Comparison of ENCODE assay signal across 9 cellular contexts in genomic region chr1:44707959-44708831, GRCh38. TPM values are rescaled to one million over a fixed set of nuclear protein-coding genes. Genes with fewer than 3 reads are reported as not detected.
DNase-seq lines count a peak whose midpoint lies in the region; ATAC-seq, FAIRE-seq and TF ChIP-seq lines count a peak whose summit lies in the region.
"Had no signal": no experiment of that assay in that cellular context is flagged by ENCODE, and none has a peak within 500 bp of the region (broad histone marks: within the 10 kb centered on the region; RNA-seq: fewer than 3 reads in every experiment).

No MANE protein-coding gene starts in this region.

- BruUV-seq in HepG2 (replicated peaks; lab: Mats Ljungman, UMichigan) = no TSS peak

- peak; percentile 60 to 69 for DNase-seq in AML-193 (lab: John Stamatoyannopoulos, UW)
- peak; percentile 58 for DNase-seq in GM13976 (ENCODE audit: low spot score)
- DNase-seq in RPMI8226 = peak; percentile 77
- peak; percentile 16 for DNase-seq in cerebellar cortex (ENCODE audit: low spot score)
- peak; percentile 54 for DNase-seq in HepG2 (ENCODE audit: low spot score)
- no peak for DNase-seq in aorta
- no peak for DNase-seq in NCI-H226

- H3K27me3 ChIP-seq in HepG2 (ENCODE audit: control insufficient read depth in 1 of 2, insufficient read depth in 2 of 2, low read length in 2 of 2) = no peaks in the 10 kb centered on the region; a peak in 1 of 5 replicates
- H3K27me3 ChIP-seq in aorta (ENCODE audit: control insufficient read depth in 1 of 2, insufficient read depth in 2 of 2, low read length in 1 of 2) = peaks cover 0 to 2% of the 10 kb centered on the region in 2 donors

- no peaks in the 10 kb centered on the region for H3K36me3 ChIP-seq in HepG2 (replicated peaks in 1 of 2; ENCODE audit: control insufficient read depth in 1 of 2, insufficient read depth in 2 of 2, low read length in 2 of 2)
- no peaks in the 10 kb centered on the region for H3K36me3 ChIP-seq in aorta (ENCODE audit: control insufficient read depth in 1 of 2, insufficient read depth in 2 of 2, low read length in 1 of 2)

- ATAC-seq in HepG2 = peak; percentile 84
- ATAC-seq in aorta (ENCODE audit: low FRiP score) = peak; percentile 73
- no peak for ATAC-seq in HG03135 (IDR thresholded peaks at IDR 0.05; ENCODE audit: unreplicated experiment)

- peak; percentile 60 for TF ChIP-seq CTCF in GM13976 (IDR thresholded peaks at IDR 0.05; ENCODE audit: borderline replicate concordance, control extremely low read depth, extremely low read depth, insufficient read depth, missing control alignments)
- TF ChIP-seq CTCF in HepG2 (CRISPR knock-in tag; IDR thresholded peaks at IDR 0.05) = peak; percentile 70

- CTCF ChIA-PET in HepG2 (lab: Yijun Ruan, JAX; ENCODE audit: low intra/inter-chr PET ratio, low total read pairs) = interaction anchor here (1.2 kb wide), 1 partner anchor 53 kb away, joined by 7 read pairs; no protein-coding TSS in a partner anchor

- H3K4me1 ChIP-seq in HepG2 (ENCODE audit: insufficient read depth, low read length) (peaks cover 59% of the 10 kb centered on the region), aorta (ENCODE audit: control insufficient read depth in 1 of 2, insufficient read depth in 2 of 2, low read length in 2 of 2) (no peaks in the 10 kb centered on the region)

- peak overlapping the region in 2 of 3 experiments; percentile 27 to 37; a peak in 3 of 6 replicates for H3K4me3 ChIP-seq in HepG2 (replicated peaks in 1 of 3; ENCODE audit: insufficient read depth in 1 of 3, low read depth in 2 of 3, low read length in 3 of 3)
- H3K4me3 ChIP-seq in aorta (ENCODE audit: low read length in 2 of 2) = no peak overlapping the region

- 3% methylated on average over 15 of the region's 15 CpGs for WGBS in HepG2 (ENCODE audit: low lambda C conversion rate)
- WGBS in aorta, 2 donors = 33 to 36% methylated on average over 15 of the region's 15 CpGs

- in situ Hi-C loops in GM13976 (cut with MboI; ENCODE audit: low sequenced_read_pairs, unreplicated experiment) (no loop called here), HepG2 (cut with HindIII; ENCODE audit: extremely low pct_ligation_motif_present, low pct_unique_long_range_greater_than_20kb) (no loop called here)

- no peaks in the 10 kb centered on the region for H4K20me1 ChIP-seq in HepG2 (ENCODE audit: insufficient read depth, low read length)

- no peak overlapping the region for H2AFZ ChIP-seq in HepG2 (ENCODE audit: low read length)

- FAIRE-seq in HepG2 (lab: Jason Lieb, UNC) = peak; percentile 91

- no peak for TF ChIP-seq POLR2A in HepG2 (IDR thresholded peaks at IDR 0.05; ENCODE audit: insufficient read depth in 1 of 2, low read depth in 2 of 2, low read length in 2 of 2)

- no peak overlapping the region for H3K9ac ChIP-seq in HepG2 (ENCODE audit: insufficient read depth, low read depth, low read length)

- H3K79me2 ChIP-seq in HepG2 (ENCODE audit: insufficient read depth, low read length) = no peaks in the 10 kb centered on the region

- POLR2A ChIA-PET in HepG2 (lab: Yijun Ruan, JAX) = interaction anchor here (0.7 to 2.1 kb wide), 5 partner anchors 9 to 34 kb away, joined by 3 to 19 read pairs (median 4); partner anchors contain the start of genes ARMH1, RNU5D-1 and TMEM53

- peak; percentile 13; the same call in 1 of the 2 replicates for TF ChIP-seq RAD21 in HepG2 (CRISPR knock-in tag; IDR thresholded peaks at IDR 0.05)

- H3K4me2 ChIP-seq in HepG2 (ENCODE audit: low read depth, low read length) = peak overlapping the region; percentile 85

- H3K27ac ChIP-seq in HepG2 (ENCODE audit: extremely low read length, insufficient read depth, low read length) (peak overlapping the region; percentile 20), aorta (ENCODE audit: low read depth in 1 of 2, low read length in 2 of 2) (no peak overlapping the region)

- peak in 1 of 2 experiments; percentile 60; a peak in 2 of 4 replicates for TF ChIP-seq EP300 in HepG2 (IDR thresholded peaks at IDR 0.05; ENCODE audit: low read depth in 2 of 2, low read length in 2 of 2)
- no peak for TF ChIP-seq EP300 in HepG2 (CRISPR knock-in tag; IDR thresholded peaks at IDR 0.05; ENCODE audit: borderline replicate concordance)

- H3K9me3 ChIP-seq in HepG2 (ENCODE audit: low read length) = no peaks in the 10 kb centered on the region
- H3K9me3 ChIP-seq in aorta (ENCODE audit: control insufficient read depth, low read length) = no peaks in the 10 kb centered on the region

- intact Hi-C loops in HepG2 (cut with micrococcal nuclease; ENCODE audit: unreplicated experiment) (loop anchor here (5.0 kb wide), 1 partner anchor 56 kb away; no protein-coding TSS in a partner anchor), aorta (cut with DNase I) (no loop called here)

RNA-seq across cellular contexts. Expression of gene RNU5D-1, which starts 22.8 kb away (rescaled TPM):
- total RNA-seq in HepG2 (2016; rRNA removed; fragmentation: Illumina TruSeq; extraction: Trizol) = 165 TPM in 1 of 2 replicates, not detected in the other
- 252 and 278 TPM in 2 replicates for total RNA-seq in HepG2 (2016; cell fraction: cytosol; rRNA removed; fragmentation: Illumina TruSeq; extraction: Trizol; ENCODE audit: low read depth)
- 103 and 268 TPM in 2 replicates for total RNA-seq in HepG2 (2016; cell fraction: insoluble cytoplasmic fraction; rRNA removed; fragmentation: Illumina TruSeq; extraction: Trizol)
- 148 TPM in 1 of 2 replicates, not detected in the other for total RNA-seq in HepG2 (2016; cell fraction: membrane; rRNA removed; fragmentation: Illumina TruSeq; extraction: Trizol)
- 2,234 and 2,499 TPM in 2 replicates for total RNA-seq in HepG2 (2016; cell fraction: nucleus; rRNA removed; fragmentation: Illumina TruSeq; extraction: Trizol)
- not detected in 2 replicates for polyA plus RNA-seq in HepG2 (2011; rRNA removed)
- not detected in 2 replicates for polyA plus RNA-seq in HepG2 (2011; cell fraction: cytosol; rRNA removed)
- polyA plus RNA-seq in HepG2 (2011; cell fraction: nucleus; rRNA removed) = under 0.01 TPM in 1 of 2 replicates, not detected in the other
- not detected in 2 replicates for polyA plus RNA-seq in HepG2 (2012)
- not detected in 2 replicates for polyA plus RNA-seq in HepG2 (2016; cell fraction: cytosol; fragmentation: Illumina TruSeq; extraction: Trizol; ENCODE audit: low read depth)
- not detected in 2 replicates for polyA plus RNA-seq in HepG2 (2016; cell fraction: insoluble cytoplasmic fraction; fragmentation: Illumina TruSeq; extraction: Trizol; ENCODE audit: low read depth)
- not detected in 2 replicates for polyA plus RNA-seq in HepG2 (2016; cell fraction: membrane; fragmentation: Illumina TruSeq; extraction: Trizol; ENCODE audit: low read depth)
- polyA plus RNA-seq in HepG2 (2016; cell fraction: nucleus; fragmentation: Illumina TruSeq; extraction: Trizol; ENCODE audit: insufficient read depth, low read depth) = not detected in 2 replicates
- polyA minus RNA-seq in HepG2 (2011; rRNA and poly(A)+ RNA removed; ENCODE audit: low replicate concordance) = under 0.01 TPM in 2 replicates
- 1,580 and 1,780 TPM in 2 replicates for polyA minus RNA-seq in HepG2 (2011; cell fraction: cytosol; rRNA and poly(A)+ RNA removed)
- polyA minus RNA-seq in HepG2 (2011; cell fraction: nucleus; rRNA and poly(A)+ RNA removed) = under 0.01 TPM in 2 replicates
- total RNA-seq in aorta = not detected
- polyA plus RNA-seq in aorta = not detected
- total RNA-seq: pulmonary artery endothelial cell had no signal

RNA-seq across cellular contexts. Expression of gene KIF2C, which starts 31.4 kb away (rescaled TPM):
- 53.7 and 72.9 TPM in 2 replicates for total RNA-seq in HepG2 (2016; rRNA removed; fragmentation: Illumina TruSeq; extraction: Trizol)
- total RNA-seq in HepG2 (2016; cell fraction: cytosol; rRNA removed; fragmentation: Illumina TruSeq; extraction: Trizol; ENCODE audit: low read depth) = 9.7 and 10.2 TPM in 2 replicates
- total RNA-seq in HepG2 (2016; cell fraction: insoluble cytoplasmic fraction; rRNA removed; fragmentation: Illumina TruSeq; extraction: Trizol) = 54.6 and 71.7 TPM in 2 replicates
- total RNA-seq in HepG2 (2016; cell fraction: membrane; rRNA removed; fragmentation: Illumina TruSeq; extraction: Trizol) = 15.0 and 17.3 TPM in 2 replicates
- total RNA-seq in HepG2 (2016; cell fraction: nucleus; rRNA removed; fragmentation: Illumina TruSeq; extraction: Trizol) = 38.6 and 44.7 TPM in 2 replicates
- 18.7 and 29.7 TPM in 2 replicates for polyA plus RNA-seq in HepG2 (2011; rRNA removed)
- polyA plus RNA-seq in HepG2 (2011; cell fraction: cytosol; rRNA removed) = 19.6 and 27.5 TPM in 2 replicates
- polyA plus RNA-seq in HepG2 (2011; cell fraction: nucleus; rRNA removed) = 24.9 and 38.1 TPM in 2 replicates
- polyA plus RNA-seq in HepG2 (2012) = 10.5 and 22.4 TPM in 2 replicates
- 4.1 and 4.3 TPM in 2 replicates for polyA plus RNA-seq in HepG2 (2016; cell fraction: cytosol; fragmentation: Illumina TruSeq; extraction: Trizol; ENCODE audit: low read depth)
- 53.4 and 53.6 TPM in 2 replicates for polyA plus RNA-seq in HepG2 (2016; cell fraction: insoluble cytoplasmic fraction; fragmentation: Illumina TruSeq; extraction: Trizol; ENCODE audit: low read depth)
- polyA plus RNA-seq in HepG2 (2016; cell fraction: membrane; fragmentation: Illumina TruSeq; extraction: Trizol; ENCODE audit: low read depth) = 7.5 and 8.7 TPM in 2 replicates
- 60.0 and 62.0 TPM in 2 replicates for polyA plus RNA-seq in HepG2 (2016; cell fraction: nucleus; fragmentation: Illumina TruSeq; extraction: Trizol; ENCODE audit: insufficient read depth, low read depth)
- polyA minus RNA-seq in HepG2 (2011; rRNA and poly(A)+ RNA removed; ENCODE audit: low replicate concordance) = 31.3 and 83.4 TPM in 2 replicates
- polyA minus RNA-seq in HepG2 (2011; cell fraction: cytosol; rRNA and poly(A)+ RNA removed) = 16.1 and 23.2 TPM in 2 replicates
- polyA minus RNA-seq in HepG2 (2011; cell fraction: nucleus; rRNA and poly(A)+ RNA removed) = 17.5 and 27.9 TPM in 2 replicates
- total RNA-seq in aorta = 1 to 10 TPM in 1 of 2 donors, under 1 TPM in 1; 0.84 to 3.5 TPM
- polyA plus RNA-seq in aorta = 1 to 10 TPM in 1 of 2 donors, under 1 TPM in 1; 0.75 to 2.3 TPM

RNA-seq across cellular contexts. Expression of gene ARMH1, which starts 33.7 kb away (rescaled TPM):
- total RNA-seq in HepG2 (2016; rRNA removed; fragmentation: Illumina TruSeq; extraction: Trizol) (not detected in 2 replicates), aorta (1 to 10 TPM; 1.5 to 6.7 TPM)
- not detected in 2 replicates for total RNA-seq in HepG2 (2016; cell fraction: cytosol; rRNA removed; fragmentation: Illumina TruSeq; extraction: Trizol; ENCODE audit: low read depth)
- total RNA-seq in HepG2 (2016; cell fraction: insoluble cytoplasmic fraction; rRNA removed; fragmentation: Illumina TruSeq; extraction: Trizol) = 0.35 TPM in 1 of 2 replicates, not detected in the other
- not detected in 2 replicates for total RNA-seq in HepG2 (2016; cell fraction: membrane; rRNA removed; fragmentation: Illumina TruSeq; extraction: Trizol)
- not detected in 2 replicates for total RNA-seq in HepG2 (2016; cell fraction: nucleus; rRNA removed; fragmentation: Illumina TruSeq; extraction: Trizol)
- polyA plus RNA-seq in HepG2 (2011; rRNA removed) (0.69 and 1.1 TPM in 2 replicates), aorta (1 to 10 TPM in 1 of 2 donors, under 1 TPM in 1; 0.63 to 2.0 TPM)
- polyA plus RNA-seq in HepG2 (2011; cell fraction: cytosol; rRNA removed) = 0.37 and 0.52 TPM in 2 replicates
- polyA plus RNA-seq in HepG2 (2011; cell fraction: nucleus; rRNA removed) = 5.8 and 7.5 TPM in 2 replicates
- polyA plus RNA-seq in HepG2 (2012) = 0.35 and 1.7 TPM in 2 replicates
- not detected in 2 replicates for polyA plus RNA-seq in HepG2 (2016; cell fraction: cytosol; fragmentation: Illumina TruSeq; extraction: Trizol; ENCODE audit: low read depth)
- not detected in 2 replicates for polyA plus RNA-seq in HepG2 (2016; cell fraction: insoluble cytoplasmic fraction; fragmentation: Illumina TruSeq; extraction: Trizol; ENCODE audit: low read depth)
- polyA plus RNA-seq in HepG2 (2016; cell fraction: membrane; fragmentation: Illumina TruSeq; extraction: Trizol; ENCODE audit: low read depth) = not detected in 2 replicates
- polyA plus RNA-seq in HepG2 (2016; cell fraction: nucleus; fragmentation: Illumina TruSeq; extraction: Trizol; ENCODE audit: insufficient read depth, low read depth) = not detected in 2 replicates
- 2.2 TPM in 1 of 2 replicates, not detected in the other for polyA minus RNA-seq in HepG2 (2011; rRNA and poly(A)+ RNA removed; ENCODE audit: low replicate concordance)
- not detected in 2 replicates for polyA minus RNA-seq in HepG2 (2011; cell fraction: cytosol; rRNA and poly(A)+ RNA removed)
- 1.7 TPM in 1 of 2 replicates, not detected in the other for polyA minus RNA-seq in HepG2 (2011; cell fraction: nucleus; rRNA and poly(A)+ RNA removed)
- total RNA-seq: pulmonary artery endothelial cell had no signal

RNA-seq across cellular contexts. Expression of gene TMEM53, which starts 33.9 kb away (rescaled TPM):
- total RNA-seq in HepG2 (2016; rRNA removed; fragmentation: Illumina TruSeq; extraction: Trizol) (12.6 and 13.8 TPM in 2 replicates), aorta (1 to 10 TPM; 5.4 to 6.6 TPM)
- 9.7 and 10.8 TPM in 2 replicates for total RNA-seq in HepG2 (2016; cell fraction: cytosol; rRNA removed; fragmentation: Illumina TruSeq; extraction: Trizol; ENCODE audit: low read depth)
- total RNA-seq in HepG2 (2016; cell fraction: insoluble cytoplasmic fraction; rRNA removed; fragmentation: Illumina TruSeq; extraction: Trizol) = 11.0 and 12.5 TPM in 2 replicates
- 11.8 and 17.4 TPM in 2 replicates for total RNA-seq in HepG2 (2016; cell fraction: membrane; rRNA removed; fragmentation: Illumina TruSeq; extraction: Trizol)
- 5.8 and 7.3 TPM in 2 replicates for total RNA-seq in HepG2 (2016; cell fraction: nucleus; rRNA removed; fragmentation: Illumina TruSeq; extraction: Trizol)
- polyA plus RNA-seq in HepG2 (2011; rRNA removed) (20.2 and 22.3 TPM in 2 replicates), aorta (1 to 10 TPM; 8.4 to 9.9 TPM)
- 23.3 and 31.3 TPM in 2 replicates for polyA plus RNA-seq in HepG2 (2011; cell fraction: cytosol; rRNA removed)
- polyA plus RNA-seq in HepG2 (2011; cell fraction: nucleus; rRNA removed) = 16.1 and 17.2 TPM in 2 replicates
- 14.0 and 14.1 TPM in 2 replicates for polyA plus RNA-seq in HepG2 (2012)
- 17.0 and 20.1 TPM in 2 replicates for polyA plus RNA-seq in HepG2 (2016; cell fraction: cytosol; fragmentation: Illumina TruSeq; extraction: Trizol; ENCODE audit: low read depth)
- 14.9 and 21.4 TPM in 2 replicates for polyA plus RNA-seq in HepG2 (2016; cell fraction: insoluble cytoplasmic fraction; fragmentation: Illumina TruSeq; extraction: Trizol; ENCODE audit: low read depth)
- polyA plus RNA-seq in HepG2 (2016; cell fraction: membrane; fragmentation: Illumina TruSeq; extraction: Trizol; ENCODE audit: low read depth) = 17.6 and 20.4 TPM in 2 replicates
- 14.6 and 19.8 TPM in 2 replicates for polyA plus RNA-seq in HepG2 (2016; cell fraction: nucleus; fragmentation: Illumina TruSeq; extraction: Trizol; ENCODE audit: insufficient read depth, low read depth)
- polyA minus RNA-seq in HepG2 (2011; rRNA and poly(A)+ RNA removed; ENCODE audit: low replicate concordance) = 19.3 and 62.1 TPM in 2 replicates
- 18.5 and 20.3 TPM in 2 replicates for polyA minus RNA-seq in HepG2 (2011; cell fraction: cytosol; rRNA and poly(A)+ RNA removed)
- 5.9 and 6.3 TPM in 2 replicates for polyA minus RNA-seq in HepG2 (2011; cell fraction: nucleus; rRNA and poly(A)+ RNA removed)

Comparison
In these comparisons a context has a peak if more than half of its experiments do, and no peak if none do; other contexts are left out.
1. DNase-seq: peak in AML-193 (2 of 2), GM13976 (single experiment), RPMI8226 (single experiment), cerebellar cortex (single experiment) and HepG2 (single experiment); none in aorta (0 of 2) and NCI-H226 (single experiment).
2. H3K4me3 ChIP-seq: peak in HepG2 (2 of 3); none in aorta (0 of 2).